Comparison of ENCODE assay signal across 1 cellular context in genomic region chr16:4668313-4668960, GRCh38.
A peak's percentile ranks its signal among the peaks of the same experiment; 100 is the strongest.
TF ChIP-seq lines count a peak whose summit lies in the region.

No MANE protein-coding gene starts in this region.

TF ChIP-seq in GM12878, 131 proteins besides CTCF, POLR2A, EP300 and RAD21:
- TF ChIP-seq NFIC (IDR thresholded peaks at IDR 0.05; ENCODE audit: low read depth, low read length) (peak; percentile 69), HDGF (IDR thresholded peaks at IDR 0.05) (peak; percentile 60; the same call in 1 of the 2 replicates), BCL3 (IDR thresholded peaks at IDR 0.05; ENCODE audit: borderline replicate concordance, insufficient read depth, low read depth, low read length, poor library complexity, severe bottlenecking) (peak; percentile 78), NR2C2 (IDR thresholded peaks at IDR 0.05; ENCODE audit: borderline replicate concordance, control insufficient read depth, insufficient read length, low read depth) (no peak)
